In genomic region chr7:12369700-12370099, GRCh38 we compare ENCODE assay signal across 21 cellular contexts.
"Had no signal": no experiment of that assay in that cellular context is flagged by ENCODE, and none has a peak within 500 bp of the region (broad histone marks: within the 10 kb centered on the region; RNA-seq: fewer than 3 reads in every experiment).

No MANE protein-coding gene starts in this region.

- H3K9me3 ChIP-seq: MG63 had no signal

- H3K36me3 ChIP-seq: MG63 had no signal

- H3K27ac Mint-ChIP-seq: activated CD4-positive, alpha-beta memory T cell treated with anti-CD3 and anti-CD28 coated beads for 36 hours; activated CD4-positive, alpha-beta T cell treated with anti-CD3 and anti-CD28 coated beads, Interleukin-2, amount 10 ng/mL, durations not matched to agents 7 days and 5 days; activated naive CD4-positive, alpha-beta T cell treated with anti-CD3 and anti-CD28 coated beads for 36 hours; activated naive CD8-positive, alpha-beta T cell; T-cell had no signal

- H3K4me3 Mint-ChIP-seq: activated CD4-positive, alpha-beta memory T cell treated with anti-CD3 and anti-CD28 coated beads for 36 hours; activated CD4-positive, alpha-beta T cell treated with anti-CD3 and anti-CD28 coated beads, Interleukin-2, amount 10 ng/mL, durations not matched to agents 7 days and 5 days; activated naive CD4-positive, alpha-beta T cell treated with anti-CD3 and anti-CD28 coated beads for 36 hours; activated naive CD8-positive, alpha-beta T cell; activated T-cell treated with anti-CD3 and anti-CD28 coated beads, Interleukin-2, amount 50 U/mL, for 4 hours; brain; T-cell had no signal

- H3K9me3 Mint-ChIP-seq: activated CD4-positive, alpha-beta memory T cell treated with anti-CD3 and anti-CD28 coated beads for 36 hours; activated CD4-positive, alpha-beta T cell treated with anti-CD3 and anti-CD28 coated beads, Interleukin-2, amount 10 ng/mL, durations not matched to agents 7 days and 5 days; activated naive CD4-positive, alpha-beta T cell treated with anti-CD3 and anti-CD28 coated beads for 36 hours; activated T-cell treated with anti-CD3 and anti-CD28 coated beads, Interleukin-2, amount 50 U/mL, for 4 hours; brain; T-cell had no signal

- DNase-seq: activated CD4-positive, alpha-beta memory T cell treated with anti-CD3 and anti-CD28 coated beads for 36 hours; activated CD4-positive, alpha-beta T cell treated with anti-CD3 and anti-CD28 coated beads, Interleukin-2, amount 10 ng/mL, durations not matched to agents 7 days and 5 days; activated CD4-positive, CD25-positive, alpha-beta regulatory T cell; activated CD8-positive, alpha-beta memory T cell treated with anti-CD3 and anti-CD28 coated beads for 24 hours; activated gamma-delta T cell; activated naive CD4-positive, alpha-beta T cell treated with anti-CD3 and anti-CD28 coated beads for 36 hours; activated T-cell treated with anti-CD3 and anti-CD28 coated beads, Interleukin-2, amount 50 U/mL, for 4 hours; amygdala; central memory CD4-positive, alpha-beta T cell; MG63; NCI-H1105; NCI-H1436 treated with DMSO at 0.1 percent for 48 hours; NCI-H187; NCI-H2081; NCI-H524; SIG-M5; T-cell; T-helper 2 cell; T1000 had no signal

- H3K36me3 Mint-ChIP-seq: activated CD4-positive, alpha-beta memory T cell treated with anti-CD3 and anti-CD28 coated beads for 36 hours; activated naive CD8-positive, alpha-beta T cell; brain; T-cell had no signal

- ATAC-seq: activated T-cell treated with anti-CD3 and anti-CD28 coated beads, Interleukin-2, amount 50 U/mL, for 4 hours; T-cell had no signal

- H3K4me1 Mint-ChIP-seq: activated CD4-positive, alpha-beta T cell treated with anti-CD3 and anti-CD28 coated beads, Interleukin-2, amount 10 ng/mL, durations not matched to agents 7 days and 5 days; brain; T-cell had no signal

- H3K27me3 Mint-ChIP-seq: activated CD4-positive, alpha-beta T cell treated with anti-CD3 and anti-CD28 coated beads, Interleukin-2, amount 10 ng/mL, durations not matched to agents 7 days and 5 days had no signal

- H3K27me3 ChIP-seq: MG63 had no signal

- H3K4me3 ChIP-seq: MG63 had no signal
